ENCODE assay signal across 18 cellular contexts in the genomic region with DNA sequence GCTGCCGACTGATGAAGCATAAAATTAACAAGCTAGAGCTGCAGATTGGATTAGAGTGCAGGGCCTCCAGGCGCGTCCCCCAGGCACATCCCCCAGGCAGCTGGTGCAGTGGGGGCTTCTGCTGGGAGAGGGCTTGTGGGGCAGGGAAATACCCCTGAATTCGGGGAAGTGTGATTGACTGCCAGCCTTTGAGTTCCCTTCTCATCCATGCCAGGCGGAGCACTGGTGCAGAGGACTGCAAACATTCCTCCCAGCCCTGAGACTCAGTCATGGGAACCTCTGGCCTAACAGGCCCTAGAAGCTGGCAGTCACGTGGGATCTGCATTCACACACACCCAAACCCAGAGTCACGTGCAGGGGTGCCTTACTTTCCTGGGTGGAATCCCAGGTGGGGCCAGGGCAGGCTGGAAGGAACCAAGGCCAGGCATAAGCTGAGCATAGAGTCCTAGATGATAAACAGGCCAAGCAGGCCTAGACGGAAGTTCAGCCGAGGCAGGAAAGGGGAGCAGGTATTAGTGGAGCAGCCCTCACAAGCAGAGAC. TPM values are rescaled to one million over a fixed set of nuclear protein-coding genes. Genes with fewer than 3 reads are reported as not detected.
A peak's percentile ranks its signal among the peaks of the same experiment; 100 is the strongest.
DNase-seq lines count a peak whose midpoint lies in the region; ATAC-seq and TF ChIP-seq lines count a peak whose summit lies in the region.
"Had no signal": no experiment of that assay in that cellular context is flagged by ENCODE, and none has a peak within 500 bp of the region (broad histone marks: within the 10 kb centered on the region; RNA-seq: fewer than 3 reads in every experiment).

No MANE protein-coding gene starts in this region.

- H3K36me3 ChIP-seq in colonic mucosa (no peaks in the 10 kb centered on the region), upper lobe of left lung (peaks cover 0 to 78% (median 30%) of the 10 kb centered on the region in 4 donors), H7 (replicated peaks; ENCODE audit: control insufficient read depth, insufficient read depth, low read length) (peaks cover 19% of the 10 kb centered on the region)
- H3K36me3 ChIP-seq: neutrophil had no signal

- H3K9me3 ChIP-seq in colonic mucosa: no peaks in the 10 kb centered on the region
- H3K9me3 ChIP-seq in upper lobe of left lung: no peaks in the 10 kb centered on the region
- H3K9me3 ChIP-seq: gastrocnemius medialis, neutrophil, thoracic aorta had no signal

- no peak overlapping the region for H3K27ac Mint-ChIP-seq in activated naive CD8-positive, alpha-beta T cell treated with anti-CD3 and anti-CD28 coated beads for 36 hours
- H3K27ac Mint-ChIP-seq: CD4-positive, CD25-positive, alpha-beta regulatory T cell had no signal

- H3K4me1 Mint-ChIP-seq in activated naive CD8-positive, alpha-beta T cell treated with anti-CD3 and anti-CD28 coated beads for 36 hours: no peaks in the 10 kb centered on the region

- TF ChIP-seq CTCF in colonic mucosa (IDR thresholded peaks at IDR 0.05): no peak
- no peak for TF ChIP-seq CTCF in upper lobe of left lung (IDR thresholded peaks at IDR 0.05)

- H3K4me1 ChIP-seq in colonic mucosa: no peaks in the 10 kb centered on the region
- H3K4me1 ChIP-seq in upper lobe of left lung: peaks cover 5 to 29% (median 25%) of the 10 kb centered on the region in 4 donors
- H3K4me1 ChIP-seq: gastrocnemius medialis had no signal

- peaks cover 35% of the 10 kb centered on the region for H3K36me3 Mint-ChIP-seq in activated naive CD8-positive, alpha-beta T cell treated with anti-CD3 and anti-CD28 coated beads for 36 hours

- no peak for TF ChIP-seq POLR2A in upper lobe of left lung (IDR thresholded peaks at IDR 0.05)

- intact Hi-C loops in left ventricle myocardium superior (cut with micrococcal nuclease): no loop called here
- intact Hi-C loops in left cardiac atrium (cut with DNase I): no loop called here
- intact Hi-C loops in colonic mucosa (cut with DNase I): no loop called here

- H3K27ac ChIP-seq in colonic mucosa (no peak overlapping the region), upper lobe of left lung (peak overlapping the region in 2 of 4 donors; percentile 24 to 75)
- H3K27ac ChIP-seq: gastrocnemius medialis, neutrophil, thoracic aorta had no signal

- peaks cover 7% of the 10 kb centered on the region for H3K9me3 Mint-ChIP-seq in activated naive CD8-positive, alpha-beta T cell treated with anti-CD3 and anti-CD28 coated beads for 36 hours

- no peaks in the 10 kb centered on the region for H3K27me3 ChIP-seq in colonic mucosa
- H3K27me3 ChIP-seq in upper lobe of left lung: no peaks in the 10 kb centered on the region
- H3K27me3 ChIP-seq in H7 (ENCODE audit: control insufficient read depth, insufficient read depth, low read length): no peaks in the 10 kb centered on the region
- H3K27me3 ChIP-seq: gastrocnemius medialis, neutrophil had no signal

- no peak overlapping the region for H3K4me3 Mint-ChIP-seq in activated naive CD8-positive, alpha-beta T cell treated with anti-CD3 and anti-CD28 coated beads for 36 hours
- H3K4me3 Mint-ChIP-seq: CD4-positive, CD25-positive, alpha-beta regulatory T cell had no signal

- ATAC-seq in left ventricle myocardium superior: peak; percentile 44
- no peak for ATAC-seq in left cardiac atrium
- peak in 1 of 2 donors; percentile 34 for ATAC-seq in upper lobe of left lung (ENCODE audit: low FRiP score in 2 of 2)
- no peak for ATAC-seq in HG03457 (IDR thresholded peaks at IDR 0.05; ENCODE audit: unreplicated experiment)
- ATAC-seq: esophagus mucosa, gastrocnemius medialis had no signal

- TF ChIP-seq EP300 in upper lobe of left lung (IDR thresholded peaks at IDR 0.05): no peak

- no peaks in the 10 kb centered on the region for H3K27me3 Mint-ChIP-seq in activated naive CD8-positive, alpha-beta T cell treated with anti-CD3 and anti-CD28 coated beads for 36 hours
- H3K27me3 Mint-ChIP-seq: CD4-positive, CD25-positive, alpha-beta regulatory T cell had no signal

- H3K4me3 ChIP-seq in colonic mucosa: no peak overlapping the region
- no peak overlapping the region for H3K4me3 ChIP-seq in upper lobe of left lung
- H3K4me3 ChIP-seq in H7 (ENCODE audit: insufficient read depth, low read depth, low read length): no peak overlapping the region
- H3K4me3 ChIP-seq: gastrocnemius medialis, thoracic aorta had no signal

- no peak overlapping the region for H3K9ac ChIP-seq in colonic mucosa (ENCODE audit: low read depth in 2 of 2, low read length in 2 of 2)

- no peak for DNase-seq in left ventricle myocardium superior
- no peak for DNase-seq in left cardiac atrium
- DNase-seq in colonic mucosa: peak; percentile 65
- DNase-seq in midbrain (lab: John Stamatoyannopoulos, UW): peak; percentile 10
- peak; percentile 30 to 78 for DNase-seq in upper lobe of left lung
- DNase-seq in H7: no peak
- no peak for DNase-seq in activated naive CD8-positive, alpha-beta T cell treated with anti-CD3 and anti-CD28 coated beads for 36 hours
- DNase-seq: activated CD4-positive, alpha-beta T cell treated with anti-CD3 and anti-CD28 coated beads, Interleukin-2, amount 50 U/mL, for 1 hour; caudate nucleus; CD4-positive, CD25-positive, alpha-beta regulatory T cell; effector CD4-positive, alpha-beta T cell; gastrocnemius medialis; islet precursor cell; NCI-H526 treated with DMSO at 0.1 percent for 48 hours had no signal

- 66 to 68% methylated on average over 5 to 9 of the region's 9 CpGs for WGBS in upper lobe of left lung, 2 donors

RNA-seq across cellular contexts. Expression of a gene that starts 46.2 kb away (rescaled TPM):
- total RNA-seq in left ventricle myocardium superior (10.4 TPM), left cardiac atrium (10 to 100 TPM in 1 of 2 donors, 1 to 10 TPM in 1; 9.2 to 11.2 TPM), colonic mucosa (10 to 100 TPM; 15.6 to 18.7 TPM), upper lobe of left lung (10 to 100 TPM in 5 of 6 donors, 1 to 10 TPM in 1; 5.5 to 22.5 (median 12.3) TPM)
- total RNA-seq in H7 (2014; rRNA removed; shearing (Covaris generic)): 21.5 and 23.5 TPM in 2 replicates
- total RNA-seq in activated naive CD8-positive, alpha-beta T cell treated with anti-CD3 and anti-CD28 coated beads for 36 hours: 10 to 100 TPM; 13.7 to 17.8 TPM

Comparison
In these comparisons a context has a peak if more than half of its experiments do, and no peak if none do; other contexts are left out.
1. DNase-seq: peak in colonic mucosa (single experiment), midbrain (single experiment) and upper lobe of left lung (2 of 2); none in left ventricle myocardium superior (single experiment), left cardiac atrium (single experiment), H7 (single experiment) and activated naive CD8-positive, alpha-beta T cell treated with anti-CD3 and anti-CD28 coated beads for 36 hours (single experiment).